ENCODE assay signal across 14 cellular contexts in the genomic region with DNA sequence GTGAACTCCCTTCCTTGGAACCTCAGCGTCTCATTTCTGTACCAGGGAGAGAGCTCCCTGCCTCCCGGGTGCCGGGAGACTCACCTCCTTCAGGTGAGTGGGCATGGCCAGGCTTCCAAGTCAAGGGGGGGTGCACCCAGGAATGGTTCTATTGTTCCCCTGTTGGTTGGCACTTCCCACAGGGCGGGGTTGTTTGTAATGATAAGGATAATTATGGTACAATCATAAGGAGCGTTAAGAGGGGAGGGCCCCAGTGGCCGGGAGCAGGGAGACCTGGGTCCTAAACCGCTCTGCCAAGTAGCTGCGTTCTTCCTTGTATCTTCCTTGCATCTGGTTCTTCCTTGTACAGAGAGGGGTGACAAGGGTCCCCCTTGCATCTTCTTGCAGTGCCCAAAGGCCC.
"Had no signal": no experiment of that assay in that cellular context is flagged by ENCODE, and none has a peak within 500 bp of the region (broad histone marks: within the 10 kb centered on the region; RNA-seq: fewer than 3 reads in every experiment).

No MANE protein-coding gene starts in this region.

- H3K36me3 ChIP-seq: ascending aorta, prostate gland, SJSA1, stomach had no signal

- H3K4me3 ChIP-seq: ascending aorta, prostate gland, SJSA1, skin epidermis, stomach, testis had no signal

- H3K4me1 ChIP-seq: ascending aorta, prostate gland, testis had no signal

- DNase-seq: activated B cell treated with CpG ODN at 0.5 μM for 24 hours; activated CD4-positive, alpha-beta T cell treated with anti-CD3 and anti-CD28 coated beads for 4 hours; cortex of kidney; right cardiac atrium; stimulated activated CD4-positive, alpha-beta T cell treated with anti-CD3 and anti-CD28 coated beads, Interleukin-15, amount 100 ng/mL, for 24 hours; stimulated activated CD4-positive, alpha-beta T cell treated with anti-CD3 and anti-CD28 coated beads, Interleukin-2, amount 100 ng/mL, for 48 hours; stomach; T-helper 17 cell; testis had no signal

- H3K27me3 ChIP-seq: ascending aorta, SJSA1, stomach, testis had no signal

- ATAC-seq: left lobe of liver, right cardiac atrium, T-helper 17 cell had no signal

- H3K27ac ChIP-seq: ascending aorta, prostate gland, SJSA1, stomach, testis had no signal

- H3K9me3 ChIP-seq: ascending aorta, prostate gland, SJSA1, stomach, testis had no signal
